20 cellular contexts compared by ENCODE assay signal in the genomic region with DNA sequence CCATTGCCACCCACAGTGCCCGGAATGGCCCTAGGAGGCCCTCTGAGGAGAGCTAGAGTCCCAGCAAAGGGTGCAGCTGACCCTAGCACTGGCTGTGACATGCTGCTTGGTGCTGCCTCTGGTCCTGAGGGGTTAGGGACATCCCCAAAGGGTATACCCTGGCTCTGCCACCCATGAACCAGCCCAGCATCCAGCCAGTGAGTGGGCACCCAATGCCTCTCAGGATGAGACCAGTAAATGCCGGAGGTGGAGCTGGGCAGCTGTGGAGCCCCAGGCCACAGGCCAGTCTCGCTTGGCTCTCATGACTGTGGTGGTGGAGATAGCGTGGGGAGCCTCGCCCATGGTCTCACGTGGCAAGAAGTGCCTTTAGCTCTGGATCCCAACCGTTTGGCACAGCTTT. TPM values are rescaled to one million over a fixed set of nuclear protein-coding genes. Genes with fewer than 3 reads are reported as not detected.
DNase-seq lines count a peak whose midpoint lies in the region; ATAC-seq and TF ChIP-seq lines count a peak whose summit lies in the region.
"Had no signal": no experiment of that assay in that cellular context is flagged by ENCODE, and none has a peak within 500 bp of the region (broad histone marks: within the 10 kb centered on the region; RNA-seq: fewer than 3 reads in every experiment).

No MANE protein-coding gene starts in this region.

- no peak overlapping the region for H3K4me3 Mint-ChIP-seq in activated CD4-positive, alpha-beta T cell treated with anti-CD3 and anti-CD28 coated beads, Interleukin-2, amount 10 ng/mL, durations not matched to agents 7 days and 5 days
- H3K4me3 Mint-ChIP-seq in Caco-2 (ENCODE audit: unreplicated experiment), result no peak overlapping the region
- H3K4me3 Mint-ChIP-seq: central memory CD8-positive, alpha-beta T cell; HFFc6; neural crest cell had no signal

- no peaks in the 10 kb centered on the region for H3K9me3 ChIP-seq in Caco-2
- H3K9me3 ChIP-seq in Panc1 (ENCODE audit: control insufficient read depth, insufficient read depth, low read depth, low read length), result no peaks in the 10 kb centered on the region
- H3K9me3 ChIP-seq in esophagus squamous epithelium, result no peaks in the 10 kb centered on the region
- H3K9me3 ChIP-seq in right cardiac atrium (ENCODE audit: control insufficient read depth, low read length), result no peaks in the 10 kb centered on the region
- H3K9me3 ChIP-seq: prostate gland had no signal

- peaks cover 9% of the 10 kb centered on the region; the same call in 1 of the 2 replicates for H3K4me1 ChIP-seq in Caco-2
- no peaks in the 10 kb centered on the region for H3K4me1 ChIP-seq in Panc1 (ENCODE audit: control insufficient read depth, insufficient read depth, low read length)
- peaks cover 46 to 71% (median 48%) of the 10 kb centered on the region in 3 donors for H3K4me1 ChIP-seq in esophagus squamous epithelium
- peaks cover 3% of the 10 kb centered on the region for H3K4me1 ChIP-seq in right cardiac atrium (ENCODE audit: control insufficient read depth, insufficient read depth, low read length)
- H3K4me1 ChIP-seq: prostate gland had no signal

- 50 to 71% methylated on average over 1 to 3 of the region's 7 CpGs for WGBS in esophagus squamous epithelium, 2 donors
- WGBS in right cardiac atrium, result 69% methylated on average over 7 of the region's 7 CpGs

- H3K4me1 Mint-ChIP-seq in activated CD4-positive, alpha-beta T cell treated with anti-CD3 and anti-CD28 coated beads, Interleukin-2, amount 10 ng/mL, durations not matched to agents 7 days and 5 days, result peaks cover 61% of the 10 kb centered on the region
- H3K4me1 Mint-ChIP-seq in Caco-2 (ENCODE audit: low read depth, unreplicated experiment), result peaks cover 7% of the 10 kb centered on the region

- in situ Hi-C loops in Panc1 (cut with HindIII; ENCODE audit: low pct_unique_long_range_greater_than_20kb, low sequenced_read_pairs), result no loop called here

- intact Hi-C loops in Caco-2 (cut with micrococcal nuclease; ENCODE audit: unreplicated experiment), result no loop called here
- intact Hi-C loops in Panc1 (cut with micrococcal nuclease; ENCODE audit: unreplicated experiment), result no loop called here
- intact Hi-C loops in esophagus squamous epithelium (cut with DNase I), result no loop called here
- intact Hi-C loops in right cardiac atrium (cut with DNase I), result loop anchor here in 1 of 4 donors (10.0 kb wide), 1 partner anchor 87 kb away; no protein-coding TSS in a partner anchor

- POLR2A ChIA-PET in activated CD4-positive, alpha-beta T cell treated with anti-CD3 and anti-CD28 coated beads, Interleukin-2, amount 10 ng/mL, durations not matched to agents 7 days and 5 days (lab: Charles Lee), result no interaction called here
- POLR2A ChIA-PET in Caco-2 (lab: Charles Lee), result interaction anchor here (0.6 kb wide), 1 partner anchor 36 kb away, joined by 3 read pairs; no protein-coding TSS in a partner anchor
- POLR2A ChIA-PET in Panc1 (lab: Charles Lee), result no interaction called here

- H3K4me3 ChIP-seq in Caco-2 (ENCODE audit: low read depth, low read length) (no peak overlapping the region), Panc1 (ENCODE audit: low read depth in 2 of 2, low read length in 2 of 2) (no peak overlapping the region), esophagus squamous epithelium (no peak overlapping the region), right cardiac atrium (ENCODE audit: low read length) (no peak overlapping the region)
- H3K4me3 ChIP-seq: prostate gland, smooth muscle cell had no signal

- TF ChIP-seq CTCF in Caco-2 (IDR thresholded peaks at IDR 0.05; ENCODE audit: insufficient read depth in 1 of 2, low read depth in 1 of 2, low read length in 1 of 2, severe bottlenecking in 1 of 2, unreplicated experiment in 1 of 2) (no peak), Panc1 (IDR thresholded peaks at IDR 0.05) (no peak), esophagus squamous epithelium (IDR thresholded peaks at IDR 0.05) (no peak)

- DNase-seq in activated CD4-positive, alpha-beta T cell treated with anti-CD3 and anti-CD28 coated beads, Interleukin-2, amount 10 ng/mL, durations not matched to agents 7 days and 5 days, result no peak
- DNase-seq in activated CD4-positive, alpha-beta T cell treated with anti-CD3 and anti-CD28 coated beads, Interleukin-2, amount 50 U/mL, for 48 hours, result no peak
- no peak for DNase-seq in Caco-2
- no peak for DNase-seq in Panc1 (ENCODE audit: low read depth, low spot score)
- no peak for DNase-seq in esophagus squamous epithelium (lab: John Stamatoyannopoulos, UW)
- no peak for DNase-seq in effector CD8-positive, alpha-beta T cell (lab: John Stamatoyannopoulos, UW)
- no peak for DNase-seq in right cardiac atrium
- DNase-seq: activated T-cell treated with anti-CD3 and anti-CD28 coated beads, Interleukin-2, amount 50 U/mL, for 72 hours; amygdala; HFFc6; Kasumi-1; left cardiac atrium; NCI-H524 treated with DMSO at 0.1 percent for 48 hours; SHP77 treated with DMSO at 0.1 percent for 48 hours; stimulated activated CD4-positive, alpha-beta T cell treated with anti-CD3 and anti-CD28 coated beads, Interleukin-4, amount 100 ng/mL, for 4 hours had no signal

- BruUV-seq in Caco-2 (replicated peaks; lab: Mats Ljungman, UMichigan) (TSS peak; percentile 90), Panc1 (replicated peaks; lab: Mats Ljungman, UMichigan) (TSS peak; percentile 72)

- peaks cover 48% of the 10 kb centered on the region for H3K36me3 Mint-ChIP-seq in activated CD4-positive, alpha-beta T cell treated with anti-CD3 and anti-CD28 coated beads, Interleukin-2, amount 10 ng/mL, durations not matched to agents 7 days and 5 days (ENCODE audit: low read depth)
- peaks cover 49% of the 10 kb centered on the region for H3K36me3 Mint-ChIP-seq in Caco-2 (ENCODE audit: insufficient read depth, unreplicated experiment)

- no peaks in the 10 kb centered on the region for H3K9me3 Mint-ChIP-seq in activated CD4-positive, alpha-beta T cell treated with anti-CD3 and anti-CD28 coated beads, Interleukin-2, amount 10 ng/mL, durations not matched to agents 7 days and 5 days
- H3K9me3 Mint-ChIP-seq in Caco-2 (ENCODE audit: unreplicated experiment), result no peaks in the 10 kb centered on the region
- H3K9me3 Mint-ChIP-seq: activated T-cell treated with anti-CD3 and anti-CD28 coated beads, Interleukin-2, amount 50 U/mL, for 72 hours; central memory CD8-positive, alpha-beta T cell; HFFc6; neural crest cell had no signal

- H3K36me3 ChIP-seq in Caco-2 (ENCODE audit: control insufficient read depth, insufficient read depth, low read length) (peaks cover 3% of the 10 kb centered on the region; the same call in 1 of the 2 replicates), Panc1 (ENCODE audit: control insufficient read depth, insufficient read depth, low read length) (no peaks in the 10 kb centered on the region; the same call in 1 of the 2 replicates), esophagus squamous epithelium (peaks cover 15 to 56% (median 28%) of the 10 kb centered on the region in 3 donors)

- no peak for TF ChIP-seq POLR2A in esophagus squamous epithelium (IDR thresholded peaks at IDR 0.05)

- H3K27ac Mint-ChIP-seq in activated CD4-positive, alpha-beta T cell treated with anti-CD3 and anti-CD28 coated beads, Interleukin-2, amount 10 ng/mL, durations not matched to agents 7 days and 5 days, result peak overlapping the region; percentile 91
- H3K27ac Mint-ChIP-seq in Caco-2 (ENCODE audit: unreplicated experiment), result no peak overlapping the region
- H3K27ac Mint-ChIP-seq: HFFc6 had no signal

- H3K27me3 ChIP-seq in Caco-2 (replicated peaks; ENCODE audit: control insufficient read depth, insufficient read depth, low read length), result no peaks in the 10 kb centered on the region
- H3K27me3 ChIP-seq in Panc1 (ENCODE audit: control insufficient read depth, insufficient read depth, low read length), result no peaks in the 10 kb centered on the region
- H3K27me3 ChIP-seq in esophagus squamous epithelium, result no peaks in the 10 kb centered on the region
- no peaks in the 10 kb centered on the region for H3K27me3 ChIP-seq in right cardiac atrium (ENCODE audit: control insufficient read depth, insufficient read depth)

- no peaks in the 10 kb centered on the region for H3K27me3 Mint-ChIP-seq in activated CD4-positive, alpha-beta T cell treated with anti-CD3 and anti-CD28 coated beads, Interleukin-2, amount 10 ng/mL, durations not matched to agents 7 days and 5 days
- H3K27me3 Mint-ChIP-seq in Caco-2 (ENCODE audit: insufficient read depth, unreplicated experiment), result no peaks in the 10 kb centered on the region
- H3K27me3 Mint-ChIP-seq: central memory CD8-positive, alpha-beta T cell had no signal

- CTCF ChIA-PET in activated CD4-positive, alpha-beta T cell treated with anti-CD3 and anti-CD28 coated beads, Interleukin-2, amount 10 ng/mL, durations not matched to agents 7 days and 5 days (lab: Charles Lee), result interaction anchor here (1.1 to 2.7 kb wide), 7 partner anchors 10 to 157 kb away, joined by 3 to 9 read pairs (median 4); no protein-coding TSS in a partner anchor
- CTCF ChIA-PET in Caco-2 (lab: Charles Lee) (no interaction called here), Panc1 (lab: Charles Lee) (no interaction called here)

- ATAC-seq in Panc1 (no peak), right cardiac atrium (no peak), GM18502 (IDR thresholded peaks at IDR 0.05; ENCODE audit: poor library complexity, unreplicated experiment) (no peak)
- ATAC-seq: left cardiac atrium had no signal

- H3K27ac ChIP-seq in Panc1 (ENCODE audit: low read length), result no peak overlapping the region
- peak overlapping the region; percentile 83 to 91 (median 86) for H3K27ac ChIP-seq in esophagus squamous epithelium
- no peak overlapping the region for H3K27ac ChIP-seq in right cardiac atrium (ENCODE audit: low read length)
- H3K27ac ChIP-seq: prostate gland had no signal

RNA-seq across cellular contexts. Expression of a gene that starts 3.7 kb away (rescaled TPM):
- total RNA-seq in activated CD4-positive, alpha-beta T cell treated with anti-CD3 and anti-CD28 coated beads, Interleukin-2, amount 10 ng/mL, durations not matched to agents 7 days and 5 days, result 1 to 10 TPM; 2.8 to 3.5 TPM
- total RNA-seq in Caco-2 (2022), result 1.9 and 2.0 TPM in 2 replicates
- 4.3 TPM for total RNA-seq in Panc1 (2021; ENCODE audit: unreplicated experiment)
- 0.64 TPM for polyA plus RNA-seq in Panc1 (2012; ENCODE audit: insufficient read length)
- total RNA-seq in esophagus squamous epithelium, result 1 to 10 TPM; 1.9 to 7.6 (median 3.5) TPM
- total RNA-seq in right cardiac atrium, result 1 to 10 TPM; 2.9 to 9.7 (median 5.2) TPM
- polyA plus RNA-seq in right cardiac atrium, result 2.8 TPM

RNA-seq across cellular contexts. Expression of a gene that starts 27.3 kb away (rescaled TPM):
- 10 to 100 TPM; 75.1 to 87.9 TPM for total RNA-seq in activated CD4-positive, alpha-beta T cell treated with anti-CD3 and anti-CD28 coated beads, Interleukin-2, amount 10 ng/mL, durations not matched to agents 7 days and 5 days
- total RNA-seq in Caco-2 (2022), result 73.1 and 80.8 TPM in 2 replicates
- total RNA-seq in Panc1 (2021; ENCODE audit: unreplicated experiment), result 47.7 TPM
- 52.8 TPM for polyA plus RNA-seq in Panc1 (2012; ENCODE audit: insufficient read length)
- total RNA-seq in esophagus squamous epithelium, result 10 to 100 TPM; 48.2 to 55.3 (median 48.9) TPM
- 10 to 100 TPM; 28.9 to 41.1 (median 32.4) TPM for total RNA-seq in right cardiac atrium
- polyA plus RNA-seq in right cardiac atrium, result 39.2 TPM

Comparison
In these comparisons a context has a peak if more than half of its experiments do, and no peak if none do; other contexts are left out.
1. H3K27ac ChIP-seq: peak in esophagus squamous epithelium (4 of 4); none in Panc1 (single experiment) and right cardiac atrium (single experiment).